14 cellular contexts compared by ENCODE assay signal in the genomic region with DNA sequence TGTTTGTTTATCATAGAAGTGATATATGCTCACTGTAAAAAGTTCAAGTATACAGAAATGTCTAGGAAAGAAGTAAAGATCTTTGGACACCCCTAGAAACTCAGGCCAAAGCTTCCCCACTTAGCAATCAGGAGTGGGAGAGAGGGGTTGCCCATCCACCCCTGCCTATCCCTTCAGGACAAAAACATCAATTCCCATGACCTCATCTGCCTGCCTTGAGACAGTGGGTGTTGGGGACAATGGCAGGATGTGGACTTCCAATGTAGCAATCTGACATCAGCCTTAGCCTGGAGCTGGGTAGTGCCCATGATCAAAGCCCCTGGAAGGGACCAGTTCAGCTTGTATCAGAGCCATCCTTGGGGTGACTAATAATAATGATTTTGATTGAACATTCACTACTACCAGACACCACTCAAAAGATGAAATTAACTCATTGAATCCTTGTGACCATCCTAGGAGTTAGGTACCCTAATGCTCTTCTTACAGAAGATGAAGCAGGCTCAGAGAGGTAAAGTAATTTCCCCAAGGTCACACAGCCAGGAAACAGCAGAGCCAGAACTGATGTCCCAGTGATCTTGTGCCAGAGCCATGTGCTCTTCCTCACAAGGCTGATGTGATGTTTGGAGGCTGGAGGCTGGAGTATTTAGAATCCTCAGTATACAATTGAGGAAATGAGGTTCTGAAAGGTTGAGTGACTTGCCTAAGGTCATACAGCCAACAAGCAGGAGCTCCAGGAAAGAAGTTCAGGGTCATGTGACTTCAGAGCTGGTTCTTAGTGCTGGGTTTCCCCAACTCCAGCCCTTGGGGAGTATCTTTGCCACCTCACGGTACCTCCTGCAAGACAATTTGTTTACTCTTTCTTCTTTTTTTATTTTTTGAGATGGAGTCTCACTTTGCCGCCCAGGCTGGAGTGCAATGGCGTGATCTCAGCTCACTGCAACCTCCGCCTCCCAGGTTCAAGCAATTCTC. TPM values are rescaled to one million over a fixed set of nuclear protein-coding genes. Genes with fewer than 3 reads are reported as not detected.
DNase-seq lines count a peak whose midpoint lies in the region; ATAC-seq and TF ChIP-seq lines count a peak whose summit lies in the region.
"Had no signal": no experiment of that assay in that cellular context is flagged by ENCODE, and none has a peak within 500 bp of the region (broad histone marks: within the 10 kb centered on the region; RNA-seq: fewer than 3 reads in every experiment).

No MANE protein-coding gene starts in this region.

- intact Hi-C loops in breast epithelium (cut with DNase I; ENCODE audit: low total_unique reads) = no loop called here
- intact Hi-C loops in MCF 10A (cut with micrococcal nuclease) = no loop called here
- intact Hi-C loops in vagina (cut with DNase I) = no loop called here

- 95 to 100% methylated on average over 2 to 4 of the region's 4 CpGs for WGBS in endodermal cell (ENCODE audit: insufficient coverage in 1 of 2, insufficient read length in 1 of 2), 2 experiments

- ATAC-seq in GM21381 (IDR thresholded peaks at IDR 0.05; ENCODE audit: unreplicated experiment) = no peak
- ATAC-seq: activated T-helper 17 cell treated with anti-CD3 and anti-CD28 coated beads, Interleukin-2, amount 50 U/mL, for 72 hours had no signal

- peak overlapping the region; percentile 67 to 92 for H3K27ac ChIP-seq in breast epithelium
- H3K27ac ChIP-seq in endodermal cell (ENCODE audit: low read depth, low read length) = no peak overlapping the region
- H3K27ac ChIP-seq in muscle layer of colon (ENCODE audit: low read depth, low read length) = peak overlapping the region; percentile 41
- peak overlapping the region; percentile 84 for H3K27ac ChIP-seq in vagina

- no peak for TF ChIP-seq CTCF in breast epithelium (IDR thresholded peaks at IDR 0.05)
- no peak for TF ChIP-seq CTCF in MCF 10A (IDR thresholded peaks at IDR 0.05; ENCODE audit: unreplicated experiment)
- no peak for TF ChIP-seq CTCF in endodermal cell (conservative IDR thresholded peaks at IDR 0.05)
- TF ChIP-seq CTCF in vagina (IDR thresholded peaks at IDR 0.05) = no peak
- no peak for TF ChIP-seq CTCF in progenitor cell of endocrine pancreas (IDR thresholded peaks at IDR 0.05; ENCODE audit: unreplicated experiment)

- TF ChIP-seq POLR2A in breast epithelium (IDR thresholded peaks at IDR 0.05) (no peak), vagina (IDR thresholded peaks at IDR 0.05) (no peak)

- H3K9me3 Mint-ChIP-seq in MCF 10A (ENCODE audit: unreplicated experiment) (no peaks in the 10 kb centered on the region), endodermal cell (peaks cover 2% of the 10 kb centered on the region), progenitor cell of endocrine pancreas (ENCODE audit: low read depth) (no peaks in the 10 kb centered on the region)
- H3K9me3 Mint-ChIP-seq: activated T-helper 17 cell treated with anti-CD3 and anti-CD28 coated beads, Interleukin-2, amount 50 U/mL, for 72 hours had no signal

- no peaks in the 10 kb centered on the region for H3K27me3 Mint-ChIP-seq in MCF 10A (ENCODE audit: insufficient read depth, unreplicated experiment)
- no peaks in the 10 kb centered on the region for H3K27me3 Mint-ChIP-seq in endodermal cell (ENCODE audit: insufficient read depth)
- H3K27me3 Mint-ChIP-seq in progenitor cell of endocrine pancreas = peaks cover 24% of the 10 kb centered on the region

- DNase-seq in breast epithelium (ENCODE audit: low spot score in 2 of 2) (no peak), MCF 10A (ENCODE audit: unreplicated experiment) (no peak), endodermal cell (no peak), vagina (ENCODE audit: extremely low spot score in 2 of 2) (no peak), putamen (ENCODE audit: low spot score) (no peak), progenitor cell of endocrine pancreas (ENCODE audit: low spot score, unreplicated experiment) (no peak)
- DNase-seq: effector CD4-positive, alpha-beta T cell; MG63; NK-92 treated with Interleukin-12 subunit alpha and Interleukin-12 subunit beta, amount 100 ng/mL, for 24 hours had no signal

- H3K36me3 ChIP-seq in breast epithelium = no peaks in the 10 kb centered on the region
- H3K36me3 ChIP-seq in endodermal cell (ENCODE audit: control insufficient read depth, insufficient read depth, low read length) = no peaks in the 10 kb centered on the region
- H3K36me3 ChIP-seq in muscle layer of colon (ENCODE audit: insufficient read depth, low read length) = no peaks in the 10 kb centered on the region
- no peaks in the 10 kb centered on the region for H3K36me3 ChIP-seq in vagina
- H3K36me3 ChIP-seq: MG63, thoracic aorta had no signal

- no peak overlapping the region for H3K4me3 Mint-ChIP-seq in MCF 10A (ENCODE audit: unreplicated experiment)
- no peak overlapping the region for H3K4me3 Mint-ChIP-seq in endodermal cell
- H3K4me3 Mint-ChIP-seq in progenitor cell of endocrine pancreas (ENCODE audit: low read depth) = no peak overlapping the region

- H3K27me3 ChIP-seq in breast epithelium (no peaks in the 10 kb centered on the region), endodermal cell (ENCODE audit: control insufficient read depth, insufficient read depth, low read length, poor library complexity, severe bottlenecking) (no peaks in the 10 kb centered on the region), muscle layer of colon (ENCODE audit: control insufficient read depth in 1 of 2, insufficient read depth in 2 of 2, low read length in 2 of 2) (no peaks in the 10 kb centered on the region), vagina (no peaks in the 10 kb centered on the region)
- H3K27me3 ChIP-seq: MG63 had no signal

- no TSS peak for BruUV-seq in MCF 10A (replicated peaks; lab: Mats Ljungman, UMichigan)

- H3K4me1 Mint-ChIP-seq in MCF 10A (ENCODE audit: insufficient read depth, unreplicated experiment) = peaks cover 40% of the 10 kb centered on the region
- H3K4me1 Mint-ChIP-seq in endodermal cell = peaks cover 37% of the 10 kb centered on the region
- peaks cover 1% of the 10 kb centered on the region for H3K4me1 Mint-ChIP-seq in progenitor cell of endocrine pancreas (ENCODE audit: low read depth)

- no peaks in the 10 kb centered on the region for H3K36me3 Mint-ChIP-seq in MCF 10A (ENCODE audit: insufficient read depth, unreplicated experiment)
- no peaks in the 10 kb centered on the region for H3K36me3 Mint-ChIP-seq in endodermal cell (ENCODE audit: low read depth)
- no peaks in the 10 kb centered on the region for H3K36me3 Mint-ChIP-seq in progenitor cell of endocrine pancreas (ENCODE audit: insufficient read depth)

- H3K27ac Mint-ChIP-seq in MCF 10A (ENCODE audit: low read depth, unreplicated experiment) = no peak overlapping the region
- H3K27ac Mint-ChIP-seq in endodermal cell = peak overlapping the region; percentile 59
- no peak overlapping the region for H3K27ac Mint-ChIP-seq in progenitor cell of endocrine pancreas

- H3K4me1 ChIP-seq in breast epithelium (peaks cover 0 to 14% of the 10 kb centered on the region in 2 donors), endodermal cell (ENCODE audit: control insufficient read depth, insufficient read depth, low read length) (peaks cover 14% of the 10 kb centered on the region), muscle layer of colon (ENCODE audit: insufficient read depth, low read length) (peaks cover 39% of the 10 kb centered on the region), vagina (peaks cover 47% of the 10 kb centered on the region)

- CTCF ChIA-PET in MCF 10A (lab: Yijun Ruan, JAX) = interaction anchor here (0.6 to 1.3 kb wide), 2 partner anchors 19 to 306 kb away, joined by 3 to 5 read pairs; no protein-coding TSS in a partner anchor

- H3K9ac ChIP-seq in endodermal cell (ENCODE audit: extremely low read depth, low read length, poor library complexity, severe bottlenecking) = no peak overlapping the region
- no peak overlapping the region for H3K9ac ChIP-seq in muscle layer of colon (ENCODE audit: low read length)

- H3K4me3 ChIP-seq in breast epithelium = no peak overlapping the region
- H3K4me3 ChIP-seq in endodermal cell (ENCODE audit: low read length) = no peak overlapping the region
- H3K4me3 ChIP-seq in muscle layer of colon (ENCODE audit: low read depth in 1 of 2, low read length in 2 of 2) = no peak overlapping the region
- H3K4me3 ChIP-seq in vagina = no peak overlapping the region
- H3K4me3 ChIP-seq: MG63 had no signal

- POLR2A ChIA-PET in MCF 10A (lab: Yijun Ruan, JAX) = interaction anchor here (11.6 kb wide), 1 partner anchor 14 kb away, joined by 298 read pairs; a partner anchor contains a TSS

- H3K9me3 ChIP-seq in breast epithelium (no peaks in the 10 kb centered on the region), endodermal cell (ENCODE audit: control insufficient read depth, low read length) (no peaks in the 10 kb centered on the region), muscle layer of colon (ENCODE audit: low read length) (no peaks in the 10 kb centered on the region), vagina (no peaks in the 10 kb centered on the region)
- H3K9me3 ChIP-seq: MG63, thoracic aorta had no signal

RNA-seq across cellular contexts. Expression of a gene that starts 18.3 kb away (rescaled TPM):
- total RNA-seq in breast epithelium = 10 to 100 TPM; 36.1 to 66.6 (median 40.3) TPM
- total RNA-seq in MCF 10A (2022) = 49.3 and 53.7 TPM in 2 replicates
- 10 to 100 TPM; 13.4 to 19.3 TPM for total RNA-seq in endodermal cell
- polyA plus RNA-seq in endodermal cell (2013, experiment 1 of 2) = 5.7 TPM
- 5.9 TPM for polyA plus RNA-seq in endodermal cell (2013, experiment 2 of 2)
- 71.2 TPM for total RNA-seq in vagina
- total RNA-seq in progenitor cell of endocrine pancreas = 12.0 and 13.8 TPM in 2 replicates

RNA-seq across cellular contexts. Expression of a gene that starts 35.9 kb away (rescaled TPM):
- 10 to 100 TPM in 1 of 3 donors, 1 to 10 TPM in 2; 1.9 to 11.9 (median 5.2) TPM for total RNA-seq in breast epithelium
- total RNA-seq in MCF 10A (2022) = not detected in 2 replicates
- 10 to 100 TPM; 11.2 to 11.5 TPM for total RNA-seq in endodermal cell
- polyA plus RNA-seq in endodermal cell (2013, experiment 1 of 2) = 7.0 TPM
- polyA plus RNA-seq in endodermal cell (2013, experiment 2 of 2) = 7.9 TPM
- 13.3 TPM for total RNA-seq in vagina
- total RNA-seq in progenitor cell of endocrine pancreas = 6.6 and 10.7 TPM in 2 replicates
- total RNA-seq: activated T-helper 17 cell treated with anti-CD3 and anti-CD28 coated beads, Interleukin-2, amount 50 U/mL, for 72 hours had no signal
- polyA plus RNA-seq: keratinocyte had no signal
